Comparison of ENCODE assay signal across 1 cellular context in genomic region chr20:10626896-10627295, GRCh38.
TF ChIP-seq lines count a peak whose summit lies in the region.

No MANE protein-coding gene starts in this region.

TF ChIP-seq in endothelial cell of umbilical vein, 7 proteins besides CTCF, POLR2A, EP300 and RAD21:
- TF ChIP-seq POLR2AphosphoS5 (IDR thresholded peaks at IDR 0.05; ENCODE audit: insufficient read depth, low read depth, low read length) (no peak), EZH2 (IDR thresholded peaks at IDR 0.05; ENCODE audit: borderline replicate concordance, low read depth, low read length, severe bottlenecking) (no peak), MAX (IDR thresholded peaks at IDR 0.05; ENCODE audit: insufficient read depth, insufficient read length) (no peak), JUN (IDR thresholded peaks at IDR 0.05; ENCODE audit: borderline replicate concordance, insufficient read depth, insufficient read length, low read depth) (no peak), MYC (IDR thresholded peaks at IDR 0.05; ENCODE audit: low read depth, low read length) (no peak), FOS (IDR thresholded peaks at IDR 0.05; ENCODE audit: borderline replicate concordance, insufficient read depth, low read length) (no peak), GATA2 (IDR thresholded peaks at IDR 0.05; ENCODE audit: insufficient read depth, insufficient read length, low read depth, low read length) (no peak)
